In genomic region chr19:44499559-44499958, GRCh38 we compare ENCODE assay signal across 9 cellular contexts. TPM values are rescaled to one million over a fixed set of nuclear protein-coding genes. Genes with fewer than 3 reads are reported as not detected.
DNase-seq lines count a peak whose midpoint lies in the region; ATAC-seq, FAIRE-seq and TF ChIP-seq lines count a peak whose summit lies in the region.
"Had no signal": no experiment of that assay in that cellular context is flagged by ENCODE, and none has a peak within 500 bp of the region (broad histone marks: within the 10 kb centered on the region; RNA-seq: fewer than 3 reads in every experiment).

No MANE protein-coding gene starts in this region.

- TF ChIP-seq CTCF in keratinocyte (optimal IDR thresholded peaks at IDR 0.05 in 1 of 3, IDR thresholded peaks at IDR 0.05 in 1 of 3, conservative IDR thresholded peaks at IDR 0.05 in 1 of 3; ENCODE audit: extremely low read depth in 1 of 3, insufficient read depth in 2 of 3, low read length in 3 of 3) = no peak

- H4K20me1 ChIP-seq in keratinocyte (ENCODE audit: control insufficient read depth, extremely low read depth, insufficient read depth, low read length) = no peaks in the 10 kb centered on the region

- peaks cover 7% of the 10 kb centered on the region for H3K9me3 ChIP-seq in keratinocyte (ENCODE audit: control insufficient read depth, low read depth, low read length)

- no peak for FAIRE-seq in keratinocyte (lab: Jason Lieb, UNC)

- H3K27me3 ChIP-seq in keratinocyte (ENCODE audit: control insufficient read depth, extremely low read depth, insufficient read depth, low read length) = no peaks in the 10 kb centered on the region

- H3K79me2 ChIP-seq in keratinocyte (ENCODE audit: control insufficient read depth, insufficient read depth, low read length) = peaks cover 40% of the 10 kb centered on the region

- intact Hi-C loops in activated CD4-positive, alpha-beta T cell treated with anti-CD3 and anti-CD28 coated beads for 36 hours (cut with DNase I, micrococcal nuclease) = loop anchor here in 1 of 2 experiments (2.0 kb wide), 1 partner anchor 23 kb away; no protein-coding TSS in a partner anchor

- H3K27ac ChIP-seq in keratinocyte (ENCODE audit: control insufficient read depth, insufficient read depth, low read length) (peak overlapping the region; percentile 64), temporal lobe (ENCODE audit: low read depth, low read length) (peak overlapping the region; percentile 85)

- H3K9ac ChIP-seq in keratinocyte (ENCODE audit: control insufficient read depth, extremely low read depth, insufficient read depth, low read length) = peak overlapping the region; percentile 83

- ATAC-seq in activated CD4-positive, alpha-beta T cell treated with anti-CD3 and anti-CD28 coated beads for 36 hours = no peak
- ATAC-seq in activated T-helper 17 cell treated with anti-CD3 and anti-CD28 coated beads, Interleukin-2, amount 50 U/mL, for 72 hours (replicated peaks) = no peak
- ATAC-seq in GM21423 (IDR thresholded peaks at IDR 0.05; ENCODE audit: unreplicated experiment) = no peak
- ATAC-seq in HG03159 (IDR thresholded peaks at IDR 0.05; ENCODE audit: unreplicated experiment) = no peak

- H3K36me3 Mint-ChIP-seq in activated CD4-positive, alpha-beta T cell treated with anti-CD3 and anti-CD28 coated beads for 36 hours (ENCODE audit: low read depth) = peaks cover 60% of the 10 kb centered on the region
- H3K36me3 Mint-ChIP-seq in activated T-helper 17 cell treated with anti-CD3 and anti-CD28 coated beads, Interleukin-2, amount 50 U/mL, for 72 hours (ENCODE audit: low read depth) = peaks cover 58% of the 10 kb centered on the region

- peaks cover 9% of the 10 kb centered on the region in 2 experiments for H3K36me3 ChIP-seq in keratinocyte (ENCODE audit: control insufficient read depth in 2 of 2, extremely low read depth in 1 of 2, insufficient read depth in 2 of 2, low read length in 2 of 2)

- no peaks in the 10 kb centered on the region for H3K9me1 ChIP-seq in keratinocyte (ENCODE audit: control insufficient read depth, extremely low read depth, insufficient read depth, low read length)

- H2AFZ ChIP-seq in keratinocyte (ENCODE audit: control insufficient read depth, low read length) = peak overlapping the region; percentile 97

- peak overlapping the region; percentile 84 to 93 (median 85) for H3K4me3 ChIP-seq in keratinocyte (ENCODE audit: control insufficient read depth in 2 of 3, extremely low read depth in 1 of 3, insufficient read depth in 2 of 3, low read depth in 1 of 3, low read length in 3 of 3)

- no peak for DNase-seq in activated CD4-positive, alpha-beta T cell treated with anti-CD3 and anti-CD28 coated beads for 36 hours
- no peak for DNase-seq in activated CD4-positive, alpha-beta T cell treated with anti-CD3 and anti-CD28 coated beads, Interleukin-2, amount 50 U/mL, for 1 hour
- DNase-seq in keratinocyte (ENCODE audit: low read depth, low spot score) = no peak
- DNase-seq in Ammon's horn (ENCODE audit: low spot score) = no peak

- CTCF ChIA-PET in activated CD4-positive, alpha-beta T cell treated with anti-CD3 and anti-CD28 coated beads for 36 hours (lab: Charles Lee) = interaction anchor here (0.8 to 1.0 kb wide), 2 partner anchors 53 to 496 kb away, joined by 3 read pairs; no protein-coding TSS in a partner anchor

- dilution Hi-C loops in keratinocyte (cut with MboI; ENCODE audit: extremely low pct_ligation_motif_present, low sequenced_read_pairs) = no loop called here

- POLR2A ChIA-PET in activated CD4-positive, alpha-beta T cell treated with anti-CD3 and anti-CD28 coated beads for 36 hours (lab: Charles Lee) = interaction anchor here (0.7 kb wide), 1 partner anchor 22 kb away, joined by 3 read pairs; no protein-coding TSS in a partner anchor

- H3K4me1 Mint-ChIP-seq in activated CD4-positive, alpha-beta T cell treated with anti-CD3 and anti-CD28 coated beads for 36 hours = peaks cover 28% of the 10 kb centered on the region
- peaks cover 26% of the 10 kb centered on the region for H3K4me1 Mint-ChIP-seq in activated T-helper 17 cell treated with anti-CD3 and anti-CD28 coated beads, Interleukin-2, amount 50 U/mL, for 72 hours

- H3K27ac Mint-ChIP-seq in activated CD4-positive, alpha-beta T cell treated with anti-CD3 and anti-CD28 coated beads for 36 hours = peak overlapping the region; percentile 94
- peak overlapping the region; percentile 82 for H3K27ac Mint-ChIP-seq in activated T-helper 17 cell treated with anti-CD3 and anti-CD28 coated beads, Interleukin-2, amount 50 U/mL, for 72 hours

- peak overlapping the region; percentile 91 for H3K4me3 Mint-ChIP-seq in activated CD4-positive, alpha-beta T cell treated with anti-CD3 and anti-CD28 coated beads for 36 hours
- H3K4me3 Mint-ChIP-seq in activated T-helper 17 cell treated with anti-CD3 and anti-CD28 coated beads, Interleukin-2, amount 50 U/mL, for 72 hours = peak overlapping the region; percentile 97

- H3K4me1 ChIP-seq in keratinocyte (ENCODE audit: control insufficient read depth, extremely low read depth, insufficient read depth, low read length) = peaks cover 9% of the 10 kb centered on the region

- H3K9me3 Mint-ChIP-seq in activated CD4-positive, alpha-beta T cell treated with anti-CD3 and anti-CD28 coated beads for 36 hours (ENCODE audit: low read depth) = peaks cover 47% of the 10 kb centered on the region
- H3K9me3 Mint-ChIP-seq in activated T-helper 17 cell treated with anti-CD3 and anti-CD28 coated beads, Interleukin-2, amount 50 U/mL, for 72 hours = peaks cover 43% of the 10 kb centered on the region

- peaks cover 2% of the 10 kb centered on the region for H3K27me3 Mint-ChIP-seq in activated CD4-positive, alpha-beta T cell treated with anti-CD3 and anti-CD28 coated beads for 36 hours
- peaks cover 7% of the 10 kb centered on the region for H3K27me3 Mint-ChIP-seq in activated T-helper 17 cell treated with anti-CD3 and anti-CD28 coated beads, Interleukin-2, amount 50 U/mL, for 72 hours

- H3K4me2 ChIP-seq in keratinocyte (ENCODE audit: control insufficient read depth, extremely low read depth, insufficient read depth, low read depth, low read length) = peak overlapping the region; percentile 85

RNA-seq across cellular contexts. Expression of gene ZNF180, which starts 0.8 kb away (rescaled TPM):
- total RNA-seq in activated CD4-positive, alpha-beta T cell treated with anti-CD3 and anti-CD28 coated beads for 36 hours = 1 to 10 TPM; 5.5 to 7.7 TPM
- total RNA-seq in activated T-helper 17 cell treated with anti-CD3 and anti-CD28 coated beads, Interleukin-2, amount 50 U/mL, for 72 hours = 10 to 100 TPM in 1 of 2 donors, 1 to 10 TPM in 1; 9.9 to 10.9 TPM
- 1.1 to 2.6 TPM (median 1.4 TPM) in 3 replicates for polyA plus RNA-seq in keratinocyte
- polyA plus RNA-seq in keratinocyte (2011; ENCODE audit: low read depth) = 1.4 TPM
- 1.2 and 1.4 TPM in 2 replicates for polyA plus RNA-seq in keratinocyte (2011; cell fraction: cytosol; rRNA removed)
- polyA plus RNA-seq in keratinocyte (2011; cell fraction: nucleus; rRNA removed) = 2.6 and 2.9 TPM in 2 replicates
- 1.9 and 3.6 TPM in 2 replicates for polyA plus RNA-seq in keratinocyte (2012; ENCODE audit: low replicate concordance)
- polyA minus RNA-seq in keratinocyte = 1.2 to 2.2 TPM (median 1.8 TPM) in 3 replicates
- 2.3 TPM for polyA minus RNA-seq in keratinocyte (2011; cell fraction: cytosol; rRNA and poly(A)+ RNA removed)
- polyA minus RNA-seq in keratinocyte (2011; cell fraction: nucleus; rRNA and poly(A)+ RNA removed) = 2.5 and 2.6 TPM in 2 replicates
- total RNA-seq in temporal lobe = 15.7 TPM

RNA-seq across cellular contexts. Expression of gene CEACAM20, which starts 29.9 kb away (rescaled TPM):
- not detected for total RNA-seq in activated CD4-positive, alpha-beta T cell treated with anti-CD3 and anti-CD28 coated beads for 36 hours
- total RNA-seq in activated T-helper 17 cell treated with anti-CD3 and anti-CD28 coated beads, Interleukin-2, amount 50 U/mL, for 72 hours = not detected
- polyA plus RNA-seq in keratinocyte = not detected in 3 replicates
- not detected for polyA plus RNA-seq in keratinocyte (2011; ENCODE audit: low read depth)
- polyA plus RNA-seq in keratinocyte (2011; cell fraction: cytosol; rRNA removed) = not detected in 2 replicates
- polyA plus RNA-seq in keratinocyte (2011; cell fraction: nucleus; rRNA removed) = not detected in 2 replicates
- not detected in 2 replicates for polyA plus RNA-seq in keratinocyte (2012; ENCODE audit: low replicate concordance)
- polyA minus RNA-seq in keratinocyte = not detected in 3 replicates
- polyA minus RNA-seq in keratinocyte (2011; cell fraction: cytosol; rRNA and poly(A)+ RNA removed) = not detected
- not detected in 2 replicates for polyA minus RNA-seq in keratinocyte (2011; cell fraction: nucleus; rRNA and poly(A)+ RNA removed)
- total RNA-seq in temporal lobe = not detected
- total RNA-seq: lung microvascular endothelial cell had no signal

RNA-seq across cellular contexts. Expression of gene ZNF229, which starts 51.3 kb away (rescaled TPM):
- total RNA-seq in activated CD4-positive, alpha-beta T cell treated with anti-CD3 and anti-CD28 coated beads for 36 hours = 1 to 10 TPM; 1.0 to 1.2 TPM
- under 1 TPM; 0.05 to 0.09 TPM for total RNA-seq in activated T-helper 17 cell treated with anti-CD3 and anti-CD28 coated beads, Interleukin-2, amount 50 U/mL, for 72 hours
- polyA plus RNA-seq in keratinocyte = 4.8 to 6.7 TPM (median 5.9 TPM) in 3 replicates
- polyA plus RNA-seq in keratinocyte (2011; ENCODE audit: low read depth) = 3.3 TPM
- 3.1 and 4.1 TPM in 2 replicates for polyA plus RNA-seq in keratinocyte (2011; cell fraction: cytosol; rRNA removed)
- polyA plus RNA-seq in keratinocyte (2011; cell fraction: nucleus; rRNA removed) = 7.5 and 10.1 TPM in 2 replicates
- polyA plus RNA-seq in keratinocyte (2012; ENCODE audit: low replicate concordance) = 3.4 and 4.5 TPM in 2 replicates
- polyA minus RNA-seq in keratinocyte = 2.6 to 12.3 TPM (median 8.3 TPM) in 3 replicates
- polyA minus RNA-seq in keratinocyte (2011; cell fraction: cytosol; rRNA and poly(A)+ RNA removed) = 5.8 TPM
- polyA minus RNA-seq in keratinocyte (2011; cell fraction: nucleus; rRNA and poly(A)+ RNA removed) = 11.6 and 11.7 TPM in 2 replicates
- 15.7 TPM for total RNA-seq in temporal lobe
